Comparison of ENCODE assay signal across 1 cellular context in genomic region chr19:5691930-5692784, GRCh38.
TF ChIP-seq lines count a peak whose summit lies in the region.

No MANE protein-coding gene starts in this region.

TF ChIP-seq in K562, 482 proteins besides CTCF, POLR2A, EP300 and RAD21 (continued from another document and continues in another):
- TF ChIP-seq PATZ1 (CRISPR knock-in tag; IDR thresholded peaks at IDR 0.05; ENCODE audit: borderline replicate concordance) = no peak
- no peak for TF ChIP-seq ASH1L (IDR thresholded peaks at IDR 0.05; ENCODE audit: borderline replicate concordance, low read depth, partially characterized antibody)
- TF ChIP-seq XRCC3 (IDR thresholded peaks at IDR 0.05) = no peak
- TF ChIP-seq RB1 (IDR thresholded peaks at IDR 0.05; ENCODE audit: low read depth) = no peak
- no peak for TF ChIP-seq NFE2L1 (tag; IDR thresholded peaks at IDR 0.05; ENCODE audit: borderline replicate concordance, low read depth)
- TF ChIP-seq SPI1 (IDR thresholded peaks at IDR 0.05; ENCODE audit: borderline replicate concordance, low read depth, low read length) = no peak
- 0 out of 4 replicates have a peak, but pooled peaks of 1 of the 2 experiments have one; percentile 10 for TF ChIP-seq KDM4B (IDR thresholded peaks at IDR 0.05; ENCODE audit: borderline replicate concordance in 2 of 2, low read depth in 1 of 2)
- no peak for TF ChIP-seq PHB2 (IDR thresholded peaks at IDR 0.05; ENCODE audit: low read depth)
- no peak for TF ChIP-seq HMG20A (CRISPR knock-in tag; conservative IDR thresholded peaks at IDR 0.05)
- no peak for TF ChIP-seq CGGBP1 (CRISPR knock-in tag; IDR thresholded peaks at IDR 0.05)
- TF ChIP-seq ATF6 (CRISPR knock-in tag; IDR thresholded peaks at IDR 0.05) = no peak
- no peak for TF ChIP-seq NFIX (CRISPR knock-in tag; IDR thresholded peaks at IDR 0.05; ENCODE audit: low read depth)
- TF ChIP-seq ZMIZ1 (IDR thresholded peaks at IDR 0.05; ENCODE audit: low read depth in 2 of 2, low read length in 2 of 2) = no peak
- TF ChIP-seq DDX20 (tag; IDR thresholded peaks at IDR 0.05; ENCODE audit: low read depth) = no peak
- TF ChIP-seq BCOR (IDR thresholded peaks at IDR 0.05) = no peak
- no peak for TF ChIP-seq ZHX1 (conservative IDR thresholded peaks at IDR 0.05; ENCODE audit: low read length)
- no peak for TF ChIP-seq ZFPM2 (CRISPR knock-in tag; IDR thresholded peaks at IDR 0.05)
- TF ChIP-seq PREB (CRISPR knock-in tag; IDR thresholded peaks at IDR 0.05) = 0 out of 2 replicates have a peak, but pooled peaks have one; percentile 27
- no peak for TF ChIP-seq FOXK2 (conservative IDR thresholded peaks at IDR 0.05 in 1 of 2, IDR thresholded peaks at IDR 0.05 in 1 of 2; ENCODE audit: low read depth in 2 of 2)
- TF ChIP-seq ATF7 (IDR thresholded peaks at IDR 0.05) = no peak
- peak; percentile 93 for TF ChIP-seq FIP1L1 (IDR thresholded peaks at IDR 0.05; ENCODE audit: low read depth, low read length, poor library complexity, severe bottlenecking)
- TF ChIP-seq ZNF282 (CRISPR knock-in tag; IDR thresholded peaks at IDR 0.05) = no peak
- no peak for TF ChIP-seq YY1 (IDR thresholded peaks at IDR 0.05; ENCODE audit: borderline replicate concordance in 1 of 3, control insufficient read depth in 1 of 3, extremely low read depth in 1 of 3, insufficient read depth in 3 of 3, insufficient read length in 1 of 3, insufficient replicate concordance in 2 of 3, low read depth in 1 of 3, low read length in 2 of 3)
- no peak for TF ChIP-seq CEBPZ (IDR thresholded peaks at IDR 0.05; ENCODE audit: borderline replicate concordance, low read depth, low read length)
- TF ChIP-seq TCF7L2 (IDR thresholded peaks at IDR 0.05; ENCODE audit: low read depth, low read length) = no peak
- TF ChIP-seq CAMTA2 (CRISPR knock-in tag; conservative IDR thresholded peaks at IDR 0.05) = no peak
- TF ChIP-seq ARNT (IDR thresholded peaks at IDR 0.05) = no peak
- peak; percentile 28; the same call in 1 of the 2 replicates for TF ChIP-seq MYNN (IDR thresholded peaks at IDR 0.05)
- no peak for TF ChIP-seq MYNN (CRISPR knock-in tag; IDR thresholded peaks at IDR 0.05)
- TF ChIP-seq ZNF436 (CRISPR knock-in tag; IDR thresholded peaks at IDR 0.05) = no peak
- TF ChIP-seq ZNF408 (CRISPR knock-in tag; IDR thresholded peaks at IDR 0.05; ENCODE audit: low read depth) = no peak
- no peak for TF ChIP-seq MYBL2 (IDR thresholded peaks at IDR 0.05; ENCODE audit: low read depth)
- no peak for TF ChIP-seq MYBL2 (CRISPR knock-in tag; IDR thresholded peaks at IDR 0.05; ENCODE audit: borderline replicate concordance)
- no peak for TF ChIP-seq GABPB2 (CRISPR knock-in tag; conservative IDR thresholded peaks at IDR 0.05)
- no peak for TF ChIP-seq ZNF79 (CRISPR knock-in tag; IDR thresholded peaks at IDR 0.05; ENCODE audit: low read depth)
- no peak for TF ChIP-seq ZEB2 (IDR thresholded peaks at IDR 0.05)
- peak; percentile 51; the same call in 1 of the 2 replicates for TF ChIP-seq THRB (CRISPR knock-in tag; conservative IDR thresholded peaks at IDR 0.05)
- no peak for TF ChIP-seq U2AF2 (optimal IDR thresholded peaks at IDR 0.05; ENCODE audit: low read depth, low read length)
- peak; percentile 49 for TF ChIP-seq POLR2B (IDR thresholded peaks at IDR 0.05; ENCODE audit: low read depth, partially characterized antibody)
- no peak for TF ChIP-seq JUNB (CRISPR knock-in tag; conservative IDR thresholded peaks at IDR 0.05)
- no peak for TF ChIP-seq KLF13 (tag; IDR thresholded peaks at IDR 0.05; ENCODE audit: borderline replicate concordance, low read depth)
- TF ChIP-seq RFX7 (CRISPR knock-in tag; IDR thresholded peaks at IDR 0.05) = no peak
- no peak for TF ChIP-seq TCFL5 (CRISPR knock-in tag; conservative IDR thresholded peaks at IDR 0.05)
- peak; percentile 52; the same call in 1 of the 2 replicates for TF ChIP-seq ZBTB26 (CRISPR knock-in tag; IDR thresholded peaks at IDR 0.05)
- TF ChIP-seq JUND (IDR thresholded peaks at IDR 0.05; ENCODE audit: borderline replicate concordance, low read depth, low read length) = no peak
- no peak for TF ChIP-seq JUND (tag; IDR thresholded peaks at IDR 0.05; ENCODE audit: borderline replicate concordance, low read depth, low read length)
